ENCODE assay signal across 23 cellular contexts in genomic region chr12:116727902-116728301, GRCh38.
"Had no signal": no experiment of that assay in that cellular context is flagged by ENCODE, and none has a peak within 500 bp of the region (broad histone marks: within the 10 kb centered on the region; RNA-seq: fewer than 3 reads in every experiment).

No MANE protein-coding gene starts in this region.

- ATAC-seq: activated CD4-positive, CD25-positive, alpha-beta regulatory T cell treated with anti-CD3 and anti-CD28 coated beads, Interleukin-2, amount 50 U/mL, for 24 hours; activated CD8-positive, alpha-beta memory T cell treated with anti-CD3 and anti-CD28 coated beads, Interleukin-2, amount 10 ng/mL, durations not matched to agents 7 days and 5 days; mucosa of descending colon had no signal

- H3K9ac ChIP-seq: parathyroid adenoma had no signal

- H3K36me3 ChIP-seq: right lobe of liver, thoracic aorta, uterus had no signal

- DNase-seq: activated CD4-positive, alpha-beta memory T cell treated with anti-CD3 and anti-CD28 coated beads, Interleukin-2, amount 10 ng/mL, durations not matched to agents 7 days and 5 days; activated CD4-positive, alpha-beta T cell treated with anti-CD3 and anti-CD28 coated beads, Interleukin-2, amount 10 ng/mL, durations not matched to agents 24 days and 14 days; activated CD8-positive, alpha-beta memory T cell treated with anti-CD3 and anti-CD28 coated beads, Interleukin-2, amount 10 ng/mL, durations not matched to agents 7 days and 5 days; activated gamma-delta T cell treated with Interleukin-2 at 50 U/mL for 16 hours; activated T-cell treated with anti-CD3 and anti-CD28 coated beads for 4 hours; aorta; effector CD4-positive, alpha-beta T cell; foreskin fibroblast; hypothalamus; left ventricle myocardium superior; mesendoderm; mucosa of descending colon; nucleus accumbens; right lobe of liver; stimulated activated CD4-positive, alpha-beta T cell treated with anti-CD3 and anti-CD28 coated beads, Interleukin-2, amount 100 ng/mL, for 48 hours; stimulated activated CD8-positive, alpha-beta memory T cell treated with anti-CD3 and anti-CD28 coated beads, Interleukin-4, amount 100 ng/mL, for 48 hours; stimulated activated naive CD4-positive, alpha-beta T cell treated with Interleukin-2 at 50 U/mL for 16 hours; uterus had no signal

- H3K9me3 ChIP-seq: mucosa of descending colon, right lobe of liver, thoracic aorta, uterus had no signal

- H3K27me3 ChIP-seq: right lobe of liver, uterus had no signal

- H3K27ac ChIP-seq: parathyroid adenoma, right lobe of liver, thoracic aorta, uterus had no signal

- H3K4me3 ChIP-seq: mucosa of descending colon, right lobe of liver, smooth muscle cell, thoracic aorta, uterus had no signal

- H2AFZ ChIP-seq: parathyroid adenoma had no signal

- H3K4me1 ChIP-seq: parathyroid adenoma, right lobe of liver, uterus had no signal

- FAIRE-seq: endometrium had no signal

- H3K4me2 ChIP-seq: smooth muscle cell had no signal
